In the genomic region with DNA sequence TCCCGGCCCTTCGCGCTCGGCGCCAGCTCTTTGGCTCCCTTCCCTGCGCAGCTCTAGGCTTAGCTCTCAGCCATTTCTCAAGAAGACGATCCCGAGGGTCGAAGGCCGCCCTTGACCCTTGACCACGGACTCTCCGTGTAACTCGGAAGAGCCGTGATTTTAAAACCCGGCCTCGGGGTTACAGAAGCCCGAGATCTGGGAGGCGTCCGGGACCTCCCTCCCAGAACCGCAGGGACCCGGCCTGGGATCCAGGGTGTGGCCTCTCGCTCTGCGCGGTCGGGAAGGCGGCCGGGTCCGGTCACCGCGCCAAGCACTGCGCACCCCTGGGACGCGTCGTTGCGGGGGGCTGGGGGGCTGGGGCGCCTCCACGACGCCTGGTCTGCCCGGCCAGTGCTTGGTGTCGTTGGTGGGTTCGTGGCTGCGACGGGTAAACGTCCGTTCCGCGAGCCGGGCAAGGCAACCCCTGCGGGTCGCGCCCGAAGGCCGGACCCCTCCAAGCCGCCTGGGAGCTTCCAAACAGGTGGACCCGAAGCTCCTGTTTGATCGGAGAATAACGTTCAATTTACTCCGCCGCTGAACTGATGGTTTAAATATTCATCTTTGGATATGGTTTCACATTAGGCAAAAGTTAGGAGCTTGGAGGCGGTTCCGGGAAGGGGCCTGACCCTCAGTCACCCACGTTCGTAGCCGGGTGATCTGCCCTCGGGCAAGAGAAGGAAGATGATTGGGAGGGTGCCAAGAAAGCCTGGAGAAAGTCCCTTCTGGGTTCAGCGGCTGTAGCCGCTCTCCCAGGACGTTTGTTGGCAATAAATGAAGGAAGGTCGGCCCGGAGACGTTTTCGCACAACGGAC, we compare ENCODE assay signal across 8 cellular contexts. TPM values are rescaled to one million over a fixed set of nuclear protein-coding genes. Genes with fewer than 3 reads are reported as not detected.
A peak's percentile ranks its signal among the peaks of the same experiment; 100 is the strongest.
DNase-seq lines count a peak whose midpoint lies in the region; ATAC-seq and TF ChIP-seq lines count a peak whose summit lies in the region.
"Not testable (repeated sequence)": the region's sequence is repeated elsewhere in the genome, so short reads cannot be mapped to it uniquely, and the experiment has no call there.

No MANE protein-coding gene starts in this region.

- not testable (repeated sequence) for DNase-seq in CD8-positive, alpha-beta T cell; IMR-90; central memory CD8-positive, alpha-beta T cell (ENCODE audit: low spot score in 2 of 2); natural killer cell treated with Interleukin-12 subunit alpha and Interleukin-12 subunit beta and Interleukin-15 and Interleukin-18, amount 100 ng/mL, for 72 hours (ENCODE audit: low spot score); stimulated activated naive B cell treated with anti-CD40 and anti-IgM and Interleukin-4, amounts not matched to agents 10 μg/mL and 1 μg/mL and 100 μg/mL, for 72 hours
- peak; percentile 15 for DNase-seq in activated CD4-positive, alpha-beta T cell treated with anti-CD3 and anti-CD28 coated beads for 48 hours
- peak in 1 of 3 donors; percentile 53 for DNase-seq in right cardiac atrium

- not testable (repeated sequence) for H3K18ac ChIP-seq in IMR-90 (ENCODE audit: low read depth, low read length)

- in situ Hi-C loops in IMR-90 (cut with MboI; ENCODE audit: low sequenced_read_pairs): not testable (repeated sequence)

- BruUV-seq in IMR-90 (replicated peaks; lab: Mats Ljungman, UMichigan): not testable (repeated sequence)

- H3K27ac ChIP-seq in CD8-positive, alpha-beta T cell (ENCODE audit: low read depth, low read length); IMR-90 (ENCODE audit: insufficient read depth, low read length); right cardiac atrium (ENCODE audit: low read length): not testable (repeated sequence)

- not testable (repeated sequence) for H4K5ac ChIP-seq in IMR-90 (ENCODE audit: low read depth, low read length)

- not testable (repeated sequence) for H4K8ac ChIP-seq in IMR-90 (ENCODE audit: low read depth in 2 of 2, low read length in 2 of 2)

- not testable (repeated sequence) for ATAC-seq in CD8-positive, alpha-beta T cell; central memory CD8-positive, alpha-beta T cell (replicated peaks; ENCODE audit: extremely low read depth, poor library complexity, severe bottlenecking)
- ATAC-seq in GM21390 (IDR thresholded peaks at IDR 0.05; ENCODE audit: unreplicated experiment): peak; percentile 25
- peak; percentile 15 for ATAC-seq in IMR-90 (ENCODE audit: low read depth)
- peak; percentile 59 to 73 for ATAC-seq in right cardiac atrium
- ATAC-seq in natural killer cell treated with Interleukin-12 subunit alpha and Interleukin-12 subunit beta and Interleukin-15 and Interleukin-18, amount 100 ng/mL, for 72 hours: peak; percentile 50 to 66
- peak; percentile 12 to 27 for ATAC-seq in stimulated activated naive B cell treated with anti-CD40 and anti-IgM and Interleukin-4, amounts not matched to agents 10 μg/mL and 1 μg/mL and 100 μg/mL, for 72 hours (replicated peaks)

- not testable (repeated sequence) for TF ChIP-seq RAD21 in IMR-90 (IDR thresholded peaks at IDR 0.05; ENCODE audit: low read length)

- dilution Hi-C loops in IMR-90 (cut with HindIII; ENCODE audit: low sequenced_read_pairs, unreplicated experiment): not testable (repeated sequence)

- intact Hi-C loops in CD8-positive, alpha-beta T cell (cut with DNase I, micrococcal nuclease); IMR-90 (cut with micrococcal nuclease); right cardiac atrium (cut with DNase I): not testable (repeated sequence)

- H2BK15ac ChIP-seq in IMR-90 (ENCODE audit: low read depth, low read length): not testable (repeated sequence)

- TF ChIP-seq CTCF in CD8-positive, alpha-beta T cell (IDR thresholded peaks at IDR 0.05); IMR-90 (conservative IDR thresholded peaks at IDR 0.05; ENCODE audit: low read depth, low read length): not testable (repeated sequence)

- not testable (repeated sequence) for H3K9ac ChIP-seq in IMR-90 (ENCODE audit: low read depth, low read length)

- H3K4me1 ChIP-seq in CD8-positive, alpha-beta T cell (ENCODE audit: insufficient read depth, low read length): peaks cover 10% of the 10 kb centered on the region
- not testable (repeated sequence) for H3K4me1 ChIP-seq in IMR-90 (ENCODE audit: control insufficient read depth, insufficient read depth, low read length); right cardiac atrium (ENCODE audit: control insufficient read depth, insufficient read depth, low read length)

- H3K23ac ChIP-seq in IMR-90 (ENCODE audit: low read depth, low read length): not testable (repeated sequence)

- 3% methylated on average over 8 of the region's 73 CpGs; no CpG with 5 or more reads in 1 of the 2 experiments for WGBS in IMR-90 (ENCODE audit: extremely low coverage in 2 of 2, insufficient read length in 1 of 2), 2 experiments
- 2% methylated on average over 70 of the region's 73 CpGs for WGBS in right cardiac atrium

- H3K4me1 Mint-ChIP-seq in CD8-positive, alpha-beta T cell (ENCODE audit: low read depth): peaks cover 17% of the 10 kb centered on the region
- not testable (repeated sequence) for H3K4me1 Mint-ChIP-seq in central memory CD8-positive, alpha-beta T cell
- H3K4me1 Mint-ChIP-seq in natural killer cell treated with Interleukin-12 subunit alpha and Interleukin-12 subunit beta and Interleukin-15 and Interleukin-18, amount 100 ng/mL, for 72 hours (ENCODE audit: low read depth in 2 of 2): peaks cover 6 to 14% of the 10 kb centered on the region in 2 donors
- peaks cover 20 to 33% of the 10 kb centered on the region in 2 donors for H3K4me1 Mint-ChIP-seq in stimulated activated naive B cell treated with anti-CD40 and anti-IgM and Interleukin-4, amounts not matched to agents 10 μg/mL and 1 μg/mL and 100 μg/mL, for 72 hours

- H3K27ac Mint-ChIP-seq in CD8-positive, alpha-beta T cell; central memory CD8-positive, alpha-beta T cell (ENCODE audit: low read depth): not testable (repeated sequence)
- peak overlapping the region in 1 of 2 donors; percentile 22 for H3K27ac Mint-ChIP-seq in natural killer cell treated with Interleukin-12 subunit alpha and Interleukin-12 subunit beta and Interleukin-15 and Interleukin-18, amount 100 ng/mL, for 72 hours
- H3K27ac Mint-ChIP-seq in stimulated activated naive B cell treated with anti-CD40 and anti-IgM and Interleukin-4, amounts not matched to agents 10 μg/mL and 1 μg/mL and 100 μg/mL, for 72 hours: peak overlapping the region; percentile 90

- H2AK9ac ChIP-seq in IMR-90 (replicated peaks; ENCODE audit: low read depth, low read length, poor library complexity): not testable (repeated sequence)

- not testable (repeated sequence) for H3K36me3 ChIP-seq in CD8-positive, alpha-beta T cell (ENCODE audit: insufficient read depth, low read length); IMR-90 (ENCODE audit: control insufficient read depth, insufficient read depth, low read length)

- H3K4me2 ChIP-seq in IMR-90 (ENCODE audit: low read depth, low read length): peak overlapping the region; percentile 81; the same call in 1 of the 2 replicates

- H2BK5ac ChIP-seq in IMR-90 (ENCODE audit: low read depth, low read length, poor library complexity, severe bottlenecking): not testable (repeated sequence)

- not testable (repeated sequence) for H3K36me3 Mint-ChIP-seq in CD8-positive, alpha-beta T cell; natural killer cell treated with Interleukin-12 subunit alpha and Interleukin-12 subunit beta and Interleukin-15 and Interleukin-18, amount 100 ng/mL, for 72 hours; stimulated activated naive B cell treated with anti-CD40 and anti-IgM and Interleukin-4, amounts not matched to agents 10 μg/mL and 1 μg/mL and 100 μg/mL, for 72 hours
- peaks cover 16% of the 10 kb centered on the region for H3K36me3 Mint-ChIP-seq in central memory CD8-positive, alpha-beta T cell (ENCODE audit: insufficient read depth)

- H3K4ac ChIP-seq in IMR-90 (ENCODE audit: low read depth, low read length): not testable (repeated sequence)

- H4K20me1 ChIP-seq in IMR-90 (ENCODE audit: insufficient read depth, low read length): not testable (repeated sequence)

- not testable (repeated sequence) for H3K4me3 ChIP-seq in CD8-positive, alpha-beta T cell (ENCODE audit: low read depth, low read length)
- peak overlapping the region; percentile 34 for H3K4me3 ChIP-seq in IMR-90 (ENCODE audit: insufficient read depth, low read depth, low read length)
- peak overlapping the region; percentile 47 for H3K4me3 ChIP-seq in right cardiac atrium (ENCODE audit: low read length)

- H3K9me3 ChIP-seq in CD8-positive, alpha-beta T cell (ENCODE audit: low read length); IMR-90 (ENCODE audit: control insufficient read depth, insufficient read depth, low read length); right cardiac atrium (ENCODE audit: control insufficient read depth, low read length): not testable (repeated sequence)

- POLR2A ChIA-PET in CD8-positive, alpha-beta T cell (lab: Charles Lee); IMR-90 (lab: Charles Lee; ENCODE audit: unreplicated experiment): not testable (repeated sequence)

- peaks cover 20% of the 10 kb centered on the region for H3K27me3 ChIP-seq in CD8-positive, alpha-beta T cell (ENCODE audit: insufficient read depth, low read length)
- peaks cover 40% of the 10 kb centered on the region for H3K27me3 ChIP-seq in IMR-90 (ENCODE audit: control insufficient read depth, insufficient read depth, low read length)
- not testable (repeated sequence) for H3K27me3 ChIP-seq in right cardiac atrium (ENCODE audit: control insufficient read depth, insufficient read depth)

- not testable (repeated sequence) for H3K9me1 ChIP-seq in IMR-90 (ENCODE audit: insufficient read depth, low read length)

- CTCF ChIA-PET in CD8-positive, alpha-beta T cell (lab: Charles Lee); IMR-90 (lab: Yijun Ruan, JAX): not testable (repeated sequence)

- peak overlapping the region; percentile 71 for H3K4me3 Mint-ChIP-seq in CD8-positive, alpha-beta T cell
- H3K4me3 Mint-ChIP-seq in central memory CD8-positive, alpha-beta T cell: peak overlapping the region; percentile 41
- H3K4me3 Mint-ChIP-seq in natural killer cell treated with Interleukin-12 subunit alpha and Interleukin-12 subunit beta and Interleukin-15 and Interleukin-18, amount 100 ng/mL, for 72 hours: peak overlapping the region; percentile 79
- peak overlapping the region; percentile 85 to 89 for H3K4me3 Mint-ChIP-seq in stimulated activated naive B cell treated with anti-CD40 and anti-IgM and Interleukin-4, amounts not matched to agents 10 μg/mL and 1 μg/mL and 100 μg/mL, for 72 hours

- H3K56ac ChIP-seq in IMR-90 (ENCODE audit: extremely low read depth, insufficient read depth, low read length): not testable (repeated sequence)

- not testable (repeated sequence) for TF ChIP-seq POLR2A in IMR-90 (IDR thresholded peaks at IDR 0.05; ENCODE audit: low read depth, low read length)

- not testable (repeated sequence) for H2AFZ ChIP-seq in IMR-90 (replicated peaks; ENCODE audit: low read length, poor library complexity)

- peaks cover 35% of the 10 kb centered on the region for H3K27me3 Mint-ChIP-seq in CD8-positive, alpha-beta T cell (ENCODE audit: low read depth)
- H3K27me3 Mint-ChIP-seq in central memory CD8-positive, alpha-beta T cell: peaks cover 26% of the 10 kb centered on the region
- H3K27me3 Mint-ChIP-seq in natural killer cell treated with Interleukin-12 subunit alpha and Interleukin-12 subunit beta and Interleukin-15 and Interleukin-18, amount 100 ng/mL, for 72 hours: peaks cover 17 to 23% of the 10 kb centered on the region in 2 donors
- peaks cover 22 to 44% of the 10 kb centered on the region in 2 donors for H3K27me3 Mint-ChIP-seq in stimulated activated naive B cell treated with anti-CD40 and anti-IgM and Interleukin-4, amounts not matched to agents 10 μg/mL and 1 μg/mL and 100 μg/mL, for 72 hours

- H3K9me3 Mint-ChIP-seq in CD8-positive, alpha-beta T cell; central memory CD8-positive, alpha-beta T cell; natural killer cell treated with Interleukin-12 subunit alpha and Interleukin-12 subunit beta and Interleukin-15 and Interleukin-18, amount 100 ng/mL, for 72 hours; stimulated activated naive B cell treated with anti-CD40 and anti-IgM and Interleukin-4, amounts not matched to agents 10 μg/mL and 1 μg/mL and 100 μg/mL, for 72 hours: not testable (repeated sequence)

- not testable (repeated sequence) for H3K14ac ChIP-seq in IMR-90 (replicated peaks; ENCODE audit: low read depth, low read length)

- H2BK120ac ChIP-seq in IMR-90 (ENCODE audit: low read depth, low read length): not testable (repeated sequence)

- H2BK20ac ChIP-seq in IMR-90 (ENCODE audit: low read depth, low read length): not testable (repeated sequence)

- H4K91ac ChIP-seq in IMR-90 (ENCODE audit: insufficient read depth, low read depth, low read length): not testable (repeated sequence)

- H3K79me1 ChIP-seq in IMR-90 (ENCODE audit: low read depth in 1 of 2, low read length in 2 of 2): not testable (repeated sequence)

- H2AK5ac ChIP-seq in IMR-90 (ENCODE audit: low read depth, low read length): not testable (repeated sequence)

RNA-seq across cellular contexts. Expression of gene FOXD4, which starts 3.7 kb away (rescaled TPM):
- total RNA-seq in CD8-positive, alpha-beta T cell: not detected
- total RNA-seq in IMR-90 (2012; rRNA removed) (0.18 TPM in 1 of 2 replicates, not detected in the other), right cardiac atrium (under 1 TPM; 0.15 to 0.31 (median 0.20) TPM)
- polyA plus RNA-seq in IMR-90 (2012; rRNA removed) (0.03 and 0.09 TPM in 2 replicates), right cardiac atrium (0.14 TPM)
- polyA plus RNA-seq in IMR-90 (2012; cell fraction: cytosol; rRNA removed): 0.07 TPM in 1 of 2 replicates, not detected in the other
- polyA plus RNA-seq in IMR-90 (2012; cell fraction: nucleus; rRNA removed; ENCODE audit: low replicate concordance): 0.32 and 0.52 TPM in 2 replicates
- under 1 TPM; 0.21 to 0.22 TPM for total RNA-seq in natural killer cell treated with Interleukin-12 subunit alpha and Interleukin-12 subunit beta and Interleukin-15 and Interleukin-18, amount 100 ng/mL, for 72 hours
